14 cellular contexts compared by ENCODE assay signal in genomic region chr6:1787894-1788293, GRCh38.
DNase-seq lines count a peak whose midpoint lies in the region; ATAC-seq and TF ChIP-seq lines count a peak whose summit lies in the region.
"Had no signal": no experiment of that assay in that cellular context is flagged by ENCODE, and none has a peak within 500 bp of the region (broad histone marks: within the 10 kb centered on the region; RNA-seq: fewer than 3 reads in every experiment).

No MANE protein-coding gene starts in this region.

- peak overlapping the region; percentile 29 to 47 for H3K27ac ChIP-seq in ascending aorta
- H3K27ac ChIP-seq: spleen, thyroid gland had no signal

- no peak for ATAC-seq in GM19395 (IDR thresholded peaks at IDR 0.05; ENCODE audit: unreplicated experiment)
- no peak for ATAC-seq in GM19035 (IDR thresholded peaks at IDR 0.05; ENCODE audit: unreplicated experiment)

- no peak overlapping the region for H3K4me3 ChIP-seq in ascending aorta
- H3K4me3 ChIP-seq in foreskin fibroblast (ENCODE audit: low read depth in 1 of 2, low read length in 2 of 2): no peak overlapping the region
- H3K4me3 ChIP-seq: spleen, thyroid gland had no signal

- H3K4me1 ChIP-seq in ascending aorta: peaks cover 3 to 16% of the 10 kb centered on the region in 2 donors
- H3K4me1 ChIP-seq: spleen, thyroid gland had no signal

- no peaks in the 10 kb centered on the region for H3K27me3 ChIP-seq in ascending aorta
- H3K27me3 ChIP-seq: spleen, thyroid gland had no signal

- POLR2A ChIA-PET in HEK293T (lab: Yijun Ruan, JAX): interaction anchor here (1.1 to 1.4 kb wide), 2 partner anchors 9 to 21 kb away, joined by 3 to 4 read pairs; no protein-coding TSS in a partner anchor

- DNase-seq in HEK293T (ENCODE audit: extremely low spot score) (no peak), ascending aorta (ENCODE audit: low spot score in 2 of 2) (peak; percentile 54 to 91), foreskin fibroblast (peak; percentile 37 to 47), stromal cell of bone marrow (ENCODE audit: low read depth) (peak; percentile 76), T-helper 1 cell (no peak)
- DNase-seq: activated CD4-positive, alpha-beta T cell treated with anti-CD3 and anti-CD28 coated beads, Interleukin-2, amount 50 U/mL, for 4 hours; activated gamma-delta T cell treated with Interleukin-2 at 50 U/mL for 16 hours; MV-4-11; nephron progenitor cell; spleen; T-helper 2 cell; thyroid gland had no signal

- no peaks in the 10 kb centered on the region for H3K9me3 ChIP-seq in ascending aorta
- H3K9me3 ChIP-seq: spleen, thyroid gland had no signal

- TF ChIP-seq CTCF in ascending aorta (IDR thresholded peaks at IDR 0.05): no peak
- no peak for TF ChIP-seq CTCF in foreskin fibroblast (IDR thresholded peaks at IDR 0.05; ENCODE audit: low read depth, low read length)

- no peaks in the 10 kb centered on the region for H3K36me3 ChIP-seq in ascending aorta
- H3K36me3 ChIP-seq: thyroid gland had no signal

- intact Hi-C loops in ascending aorta (cut with DNase I): loop anchor here (5.0 kb wide), 2 partner anchors 86 to 166 kb away; no protein-coding TSS in a partner anchor

- CTCF ChIA-PET in HEK293T (lab: Yijun Ruan, JAX): interaction anchor here (0.6 kb wide), 1 partner anchor 171 kb away, joined by 3 read pairs; no protein-coding TSS in a partner anchor

TF ChIP-seq in HEK293T, 16 proteins besides CTCF, POLR2A, EP300 and RAD21:
- TF ChIP-seq ARNT (IDR thresholded peaks at IDR 0.05): no peak
- TF ChIP-seq HDGF (IDR thresholded peaks at IDR 0.05; ENCODE audit: borderline replicate concordance): 0 out of 2 replicates have a peak, but pooled peaks have one; percentile 50
- no peak for TF ChIP-seq FOXK2 (IDR thresholded peaks at IDR 0.05)
- TF ChIP-seq CTBP1 (IDR thresholded peaks at IDR 0.05; ENCODE audit: borderline replicate concordance): no peak
- no peak for TF ChIP-seq L3MBTL2 (conservative IDR thresholded peaks at IDR 0.05)
- TF ChIP-seq SUZ12 (IDR thresholded peaks at IDR 0.05): no peak
- TF ChIP-seq, protein P1, sequence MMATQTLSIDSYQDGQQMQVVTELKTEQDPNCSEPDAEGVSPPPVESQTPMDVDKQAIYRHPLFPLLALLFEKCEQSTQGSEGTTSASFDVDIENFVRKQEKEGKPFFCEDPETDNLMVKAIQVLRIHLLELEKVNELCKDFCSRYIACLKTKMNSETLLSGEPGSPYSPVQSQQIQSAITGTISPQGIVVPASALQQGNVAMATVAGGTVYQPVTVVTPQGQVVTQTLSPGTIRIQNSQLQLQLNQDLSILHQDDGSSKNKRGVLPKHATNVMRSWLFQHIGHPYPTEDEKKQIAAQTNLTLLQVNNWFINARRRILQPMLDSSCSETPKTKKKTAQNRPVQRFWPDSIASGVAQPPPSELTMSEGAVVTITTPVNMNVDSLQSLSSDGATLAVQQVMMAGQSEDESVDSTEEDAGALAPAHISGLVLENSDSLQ (IDR thresholded peaks at IDR 0.05): no peak
- no peak for TF ChIP-seq NFRKB (IDR thresholded peaks at IDR 0.05)
- TF ChIP-seq ZNF384 (IDR thresholded peaks at IDR 0.05): no peak

Comparison
In these comparisons a context has a peak if more than half of its experiments do, and no peak if none do; other contexts are left out.
1. DNase-seq: peak in ascending aorta (2 of 2), foreskin fibroblast (2 of 2) and stromal cell of bone marrow (single experiment); none in HEK293T (single experiment) and T-helper 1 cell (0 of 5).